Comparison of ENCODE assay signal across 16 cellular contexts in the genomic region with DNA sequence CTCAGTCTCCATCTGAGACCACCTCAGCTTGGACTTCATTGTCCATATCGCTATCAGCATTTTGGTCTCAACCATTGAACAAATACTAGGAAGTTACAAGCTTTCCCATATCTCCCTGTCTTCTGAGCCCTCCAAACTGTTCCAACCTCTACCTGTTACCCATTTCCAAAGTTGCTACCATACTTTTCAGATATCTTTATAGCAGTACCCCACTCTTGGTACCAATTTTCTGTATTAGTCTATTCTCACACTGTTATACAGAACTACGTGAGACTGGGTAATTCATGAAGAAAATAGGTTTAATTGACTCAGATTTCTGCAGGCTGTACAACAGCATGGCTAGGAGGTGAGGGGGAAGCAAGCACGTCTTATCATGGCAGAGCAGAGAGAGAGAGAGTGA.
"Had no signal": no experiment of that assay in that cellular context is flagged by ENCODE, and none has a peak within 500 bp of the region (broad histone marks: within the 10 kb centered on the region; RNA-seq: fewer than 3 reads in every experiment).

No MANE protein-coding gene starts in this region.

- H3K4me3 Mint-ChIP-seq: activated CD4-positive, alpha-beta T cell treated with anti-CD3 and anti-CD28 coated beads, Interleukin-2, amount 10 ng/mL, durations not matched to agents 7 days and 5 days; neural progenitor cell had no signal

- H3K36me3 ChIP-seq: gastrocnemius medialis, neural progenitor cell, ovary, sigmoid colon, vagina had no signal

- H3K27ac ChIP-seq: gastrocnemius medialis, left lung, neural progenitor cell, ovary, sigmoid colon, testis, vagina had no signal

- H3K27me3 ChIP-seq: gastrocnemius medialis, left lung, neural progenitor cell, ovary, sigmoid colon, testis, vagina had no signal

- H3K27me3 Mint-ChIP-seq: activated CD4-positive, alpha-beta T cell treated with anti-CD3 and anti-CD28 coated beads, Interleukin-2, amount 10 ng/mL, durations not matched to agents 7 days and 5 days had no signal

- DNase-seq: activated CD4-positive, alpha-beta T cell treated with anti-CD3 and anti-CD28 coated beads, Interleukin-2, amount 10 ng/mL, durations not matched to agents 7 days and 5 days; activated effector memory CD4-positive, alpha-beta T cell treated with Interleukin-2 at 50 U/mL for 16 hours; central memory CD4-positive, alpha-beta T cell; cortex of kidney; effector CD8-positive, alpha-beta T cell; gastrocnemius medialis; left lung; mesenchymal stem cell; ovary; sigmoid colon; stimulated activated CD4-positive, alpha-beta T cell treated with anti-CD3 and anti-CD28 coated beads, Interleukin-2, amount 100 ng/mL, for 24 hours; stimulated activated naive CD4-positive, alpha-beta T cell treated with Interleukin-2 at 50 U/mL for 16 hours; T-helper 1 cell; testis had no signal

- H3K4me1 Mint-ChIP-seq: neural progenitor cell had no signal

- H3K27ac Mint-ChIP-seq: activated CD4-positive, alpha-beta T cell treated with anti-CD3 and anti-CD28 coated beads, Interleukin-2, amount 10 ng/mL, durations not matched to agents 7 days and 5 days; neural progenitor cell had no signal

- H3K9me3 ChIP-seq: ovary, testis, vagina had no signal

- ATAC-seq: gastrocnemius medialis, left lung had no signal

- H3K4me1 ChIP-seq: gastrocnemius medialis, neural progenitor cell, sigmoid colon, testis, vagina had no signal

- H3K4me3 ChIP-seq: gastrocnemius medialis, left lung, neural progenitor cell, ovary, sigmoid colon, testis, vagina had no signal
